In the genomic region with DNA sequence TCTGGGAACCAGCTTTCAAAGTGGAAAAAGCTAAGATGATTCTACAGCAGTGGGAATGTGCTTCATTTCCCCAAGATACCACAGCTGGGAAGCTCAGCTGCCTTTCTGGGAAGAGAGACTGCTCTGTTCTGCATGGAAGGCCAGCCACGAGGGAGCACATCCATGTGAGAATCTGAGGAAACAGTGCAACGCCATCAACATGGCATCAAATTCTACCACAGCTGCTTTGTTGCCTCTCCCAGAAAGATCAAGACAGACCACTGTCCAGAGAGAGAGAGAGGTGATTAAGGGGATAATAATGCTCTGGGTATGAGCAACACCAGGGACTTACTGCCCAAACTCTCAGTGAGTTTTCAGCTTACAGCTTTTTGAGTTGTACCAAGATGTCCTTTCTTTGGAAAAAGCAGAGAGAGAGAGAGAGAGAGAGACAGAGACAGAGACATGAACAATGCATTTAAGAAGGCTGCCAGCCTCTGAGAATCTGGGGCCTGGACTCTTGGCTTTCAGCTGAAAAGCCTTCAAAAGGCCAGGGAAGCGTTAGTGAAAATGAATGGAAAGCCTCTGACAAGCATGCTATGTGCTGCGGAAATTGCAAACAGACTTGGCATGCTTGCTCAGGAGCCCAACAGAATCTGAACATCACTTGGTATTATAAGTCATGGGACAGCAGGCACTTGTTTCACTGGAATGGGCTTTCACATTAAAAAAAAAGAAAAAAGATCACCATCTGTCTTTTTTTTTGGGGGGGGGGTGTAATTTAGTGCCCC, we compare ENCODE assay signal across 1 cellular context.
A peak's percentile ranks its signal among the peaks of the same experiment; 100 is the strongest.
TF ChIP-seq lines count a peak whose summit lies in the region.

No MANE protein-coding gene starts in this region.

TF ChIP-seq in IMR-90, 13 proteins besides CTCF, POLR2A, EP300 and RAD21:
- TF ChIP-seq MAFK (IDR thresholded peaks at IDR 0.05; ENCODE audit: low read depth, low read length) = no peak
- TF ChIP-seq, protein P1, sequence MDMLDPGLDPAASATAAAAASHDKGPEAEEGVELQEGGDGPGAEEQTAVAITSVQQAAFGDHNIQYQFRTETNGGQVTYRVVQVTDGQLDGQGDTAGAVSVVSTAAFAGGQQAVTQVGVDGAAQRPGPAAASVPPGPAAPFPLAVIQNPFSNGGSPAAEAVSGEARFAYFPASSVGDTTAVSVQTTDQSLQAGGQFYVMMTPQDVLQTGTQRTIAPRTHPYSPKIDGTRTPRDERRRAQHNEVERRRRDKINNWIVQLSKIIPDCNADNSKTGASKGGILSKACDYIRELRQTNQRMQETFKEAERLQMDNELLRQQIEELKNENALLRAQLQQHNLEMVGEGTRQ (IDR thresholded peaks at IDR 0.05; ENCODE audit: low read depth, low read length) = no peak
- no peak for TF ChIP-seq MAZ (IDR thresholded peaks at IDR 0.05; ENCODE audit: borderline replicate concordance, low read depth, low read length)
- no peak for TF ChIP-seq RCOR1 (IDR thresholded peaks at IDR 0.05; ENCODE audit: insufficient replicate concordance, low read length)
- TF ChIP-seq FOS (IDR thresholded peaks at IDR 0.05; ENCODE audit: low read depth, low read length) = 0 out of 2 replicates have a peak, but pooled peaks have one; percentile 18
- TF ChIP-seq CHD1 (IDR thresholded peaks at IDR 0.05; ENCODE audit: low read depth, low read length) = no peak
- TF ChIP-seq, protein P2, sequence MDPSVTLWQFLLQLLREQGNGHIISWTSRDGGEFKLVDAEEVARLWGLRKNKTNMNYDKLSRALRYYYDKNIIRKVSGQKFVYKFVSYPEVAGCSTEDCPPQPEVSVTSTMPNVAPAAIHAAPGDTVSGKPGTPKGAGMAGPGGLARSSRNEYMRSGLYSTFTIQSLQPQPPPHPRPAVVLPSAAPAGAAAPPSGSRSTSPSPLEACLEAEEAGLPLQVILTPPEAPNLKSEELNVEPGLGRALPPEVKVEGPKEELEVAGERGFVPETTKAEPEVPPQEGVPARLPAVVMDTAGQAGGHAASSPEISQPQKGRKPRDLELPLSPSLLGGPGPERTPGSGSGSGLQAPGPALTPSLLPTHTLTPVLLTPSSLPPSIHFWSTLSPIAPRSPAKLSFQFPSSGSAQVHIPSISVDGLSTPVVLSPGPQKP (IDR thresholded peaks at IDR 0.05; ENCODE audit: borderline replicate concordance, low read depth, low read length) = no peak
- no peak for TF ChIP-seq RFX5 (IDR thresholded peaks at IDR 0.05; ENCODE audit: low read depth, low read length)
- TF ChIP-seq CEBPB (IDR thresholded peaks at IDR 0.05; ENCODE audit: low read depth, low read length) = 0 out of 2 replicates have a peak, but pooled peaks have one; percentile 9
- TF ChIP-seq BHLHE40 (IDR thresholded peaks at IDR 0.05; ENCODE audit: low read depth, low read length) = no peak
- no peak for TF ChIP-seq MXI1 (IDR thresholded peaks at IDR 0.05; ENCODE audit: borderline replicate concordance, low read depth, low read length)
